In the genomic region with DNA sequence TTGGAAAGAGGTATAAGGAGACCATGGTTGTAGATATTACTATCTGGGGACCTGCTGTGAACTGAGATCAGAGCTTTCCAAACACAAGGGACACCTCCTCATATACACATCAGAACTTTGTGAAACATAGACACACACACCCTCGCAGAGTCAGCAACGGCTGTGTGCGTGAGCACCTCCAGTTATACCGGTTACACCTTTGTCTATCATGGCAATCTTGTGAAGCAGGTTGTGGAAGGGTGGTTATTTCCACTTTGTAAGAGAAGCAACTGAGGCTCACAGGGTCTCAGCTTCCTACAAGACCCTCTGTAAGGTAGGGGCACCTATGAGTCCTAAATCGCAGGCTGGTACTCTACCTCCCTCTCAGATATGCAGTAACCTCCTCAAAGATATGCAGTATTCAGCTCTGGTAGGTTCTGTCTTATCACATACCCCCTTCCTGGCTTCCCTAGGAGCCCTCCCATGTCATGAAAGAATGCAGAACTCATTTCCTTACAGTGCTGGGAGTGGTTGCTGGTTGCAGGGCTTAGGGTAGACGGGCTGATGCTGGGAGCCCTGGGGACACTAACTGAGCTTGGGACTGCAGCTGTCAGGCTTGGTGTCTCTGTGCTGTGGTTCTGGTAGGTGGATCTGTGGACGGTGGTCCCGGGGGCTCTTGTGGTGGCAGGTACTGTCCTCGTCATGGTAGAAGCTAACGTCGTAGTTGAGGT, we compare ENCODE assay signal across 25 cellular contexts. TPM values are rescaled to one million over a fixed set of nuclear protein-coding genes. Genes with fewer than 3 reads are reported as not detected.
A peak's percentile ranks its signal among the peaks of the same experiment; 100 is the strongest.
DNase-seq lines count a peak whose midpoint lies in the region; ATAC-seq and TF ChIP-seq lines count a peak whose summit lies in the region.
"Had no signal": no experiment of that assay in that cellular context is flagged by ENCODE, and none has a peak within 500 bp of the region (broad histone marks: within the 10 kb centered on the region; RNA-seq: fewer than 3 reads in every experiment).

No MANE protein-coding gene starts in this region.

- no peaks in the 10 kb centered on the region for H3K79me2 ChIP-seq in smooth muscle cell (ENCODE audit: low read depth)

- H3K4me3 ChIP-seq in duodenal mucosa (ENCODE audit: low read depth in 1 of 2, low read length in 2 of 2) (peak overlapping the region; percentile 4 to 23), mesodermal cell (ENCODE audit: extremely low read depth, insufficient read depth, low read length, poor library complexity, severe bottlenecking) (no peak overlapping the region), smooth muscle cell (no peak overlapping the region)
- H3K4me3 ChIP-seq: BLaER1, GM12878 had no signal

- DNase-seq in NCI-H226 (peak; percentile 59), smooth muscle cell (lab: John Stamatoyannopoulos, UW; ENCODE audit: unreplicated experiment) (no peak), hippocampal formation (lab: John Stamatoyannopoulos, UW) (no peak)
- DNase-seq in activated CD4-positive, CD25-positive, alpha-beta regulatory T cell (lab: John Stamatoyannopoulos, UW), result no peak
- DNase-seq: ACHN; CD4-positive, alpha-beta T cell; COR-L47; DND-41; KBM-7; NCI-H1092 treated with DMSO at 0.1 percent for 48 hours; NCI-H1436 treated with DMSO at 0.1 percent for 48 hours; NCI-H1930; NCI-H2227 treated with DMSO at 0.1 percent for 48 hours; NCI-H524; NCI-H774; NK-92 treated with Interleukin-12 subunit alpha and Interleukin-12 subunit beta, amount 100 ng/mL, for 24 hours; SHP77 treated with DMSO at 0.1 percent for 48 hours had no signal

- H3K9me3 ChIP-seq in duodenal mucosa (ENCODE audit: control insufficient read depth in 1 of 2, low read length in 2 of 2) (no peaks in the 10 kb centered on the region), mesodermal cell (ENCODE audit: control insufficient read depth, low read length) (no peaks in the 10 kb centered on the region), smooth muscle cell (replicated peaks; ENCODE audit: low read depth) (no peaks in the 10 kb centered on the region)
- H3K9me3 ChIP-seq: BLaER1 had no signal

- no peak for ATAC-seq in HG02678 (IDR thresholded peaks at IDR 0.05; ENCODE audit: unreplicated experiment)
- ATAC-seq: GM12878, HepG2 had no signal

- no peaks in the 10 kb centered on the region for H3K27me3 ChIP-seq in duodenal mucosa (ENCODE audit: control insufficient read depth in 1 of 2, insufficient read depth in 2 of 2, low read length in 2 of 2)
- no peaks in the 10 kb centered on the region for H3K27me3 ChIP-seq in smooth muscle cell (ENCODE audit: low read depth)
- H3K27me3 ChIP-seq: BLaER1 had no signal

- no peaks in the 10 kb centered on the region for H4K20me1 ChIP-seq in smooth muscle cell (ENCODE audit: low read depth)
- H4K20me1 ChIP-seq: BLaER1 had no signal

- no peak for TF ChIP-seq CTCF in smooth muscle cell (IDR thresholded peaks at IDR 0.05; ENCODE audit: borderline replicate concordance, insufficient read depth, poor library complexity, severe bottlenecking)

- H3K9ac ChIP-seq in duodenal mucosa (ENCODE audit: low read depth in 1 of 2, low read length in 2 of 2), result no peak overlapping the region
- no peak overlapping the region for H3K9ac ChIP-seq in smooth muscle cell (ENCODE audit: low read depth)
- H3K9ac ChIP-seq: BLaER1 had no signal

- H3K4me1 ChIP-seq in duodenal mucosa (ENCODE audit: control insufficient read depth in 1 of 2, insufficient read depth in 2 of 2, low read length in 2 of 2) (peaks cover 17 to 24% of the 10 kb centered on the region in 2 donors), mesodermal cell (ENCODE audit: control insufficient read depth, insufficient read depth, low read length, poor library complexity, severe bottlenecking) (peaks cover 11% of the 10 kb centered on the region), smooth muscle cell (ENCODE audit: low read depth) (no peaks in the 10 kb centered on the region)
- H3K4me1 ChIP-seq: BLaER1 had no signal

- H3K36me3 ChIP-seq in duodenal mucosa (ENCODE audit: control insufficient read depth in 1 of 2, insufficient read depth in 2 of 2, low read length in 2 of 2), result no peaks in the 10 kb centered on the region
- peaks cover 70% of the 10 kb centered on the region for H3K36me3 ChIP-seq in mesodermal cell (ENCODE audit: control insufficient read depth, insufficient read depth, low read length)
- no peaks in the 10 kb centered on the region for H3K36me3 ChIP-seq in smooth muscle cell (ENCODE audit: low read depth)

- H3K27ac ChIP-seq in duodenal mucosa (ENCODE audit: low read depth, low read length) (no peak overlapping the region), mesodermal cell (ENCODE audit: low read depth, low read length, severe bottlenecking) (peak overlapping the region; percentile 23), smooth muscle cell (ENCODE audit: low read depth) (peak overlapping the region; percentile 23)
- H3K27ac ChIP-seq: BLaER1, HL-60, RWPE1 had no signal

- no peaks in the 10 kb centered on the region for H3F3A ChIP-seq in smooth muscle cell (ENCODE audit: low read depth)

- H3K4me2 ChIP-seq in smooth muscle cell, result no peak overlapping the region
- H3K4me2 ChIP-seq: BLaER1 had no signal

- no peak overlapping the region for H2AFZ ChIP-seq in smooth muscle cell (ENCODE audit: low read depth)

- 95 to 97% methylated on average over 8 to 10 of the region's 11 CpGs for WGBS in mesodermal cell (ENCODE audit: insufficient coverage in 2 of 2), 2 experiments
- 92% methylated on average over 11 of the region's 11 CpGs for WGBS in smooth muscle cell (ENCODE audit: low lambda C conversion rate)

RNA-seq across cellular contexts. Expression of a gene that starts 18.6 kb away (rescaled TPM):
- polyA plus RNA-seq in mesodermal cell (2013, experiment 1 of 2), result 66.5 TPM
- polyA plus RNA-seq in mesodermal cell (2013, experiment 2 of 2), result 69.6 TPM
- 30.5 and 37.3 TPM in 2 replicates for total RNA-seq in smooth muscle cell
- polyA plus RNA-seq in smooth muscle cell, result 28.5 and 38.4 TPM in 2 replicates

RNA-seq across cellular contexts. Expression of a gene that starts 36.5 kb away (rescaled TPM):
- polyA plus RNA-seq in mesodermal cell (2013, experiment 1 of 2), result 57.1 TPM
- 53.2 TPM for polyA plus RNA-seq in mesodermal cell (2013, experiment 2 of 2)
- 39.3 and 49.4 TPM in 2 replicates for total RNA-seq in smooth muscle cell
- 45.8 and 47.9 TPM in 2 replicates for polyA plus RNA-seq in smooth muscle cell

Comparison
In these comparisons a context has a peak if more than half of its experiments do, and no peak if none do; other contexts are left out.
1. H3K4me3 ChIP-seq: peak in duodenal mucosa (2 of 2); none in mesodermal cell (single experiment) and smooth muscle cell (single experiment).